18 cellular contexts compared by ENCODE assay signal in genomic region chr7:28662236-28662635, GRCh38.
DNase-seq lines count a peak whose midpoint lies in the region; FAIRE-seq and TF ChIP-seq lines count a peak whose summit lies in the region.
"Had no signal": no experiment of that assay in that cellular context is flagged by ENCODE, and none has a peak within 500 bp of the region (broad histone marks: within the 10 kb centered on the region; RNA-seq: fewer than 3 reads in every experiment).

No MANE protein-coding gene starts in this region.

- peaks cover 16 to 25% (median 21%) of the 10 kb centered on the region in 11 experiments for H3K9me3 ChIP-seq in BLaER1 treated with 17β-estradiol and CSF1 and Interleukin-3, amounts not matched to agents 10 nM and 100 nM (replicated peaks in 1 of 11)
- H3K9me3 ChIP-seq: testis had no signal

- TF ChIP-seq CTCF in GM10266 (IDR thresholded peaks at IDR 0.05; ENCODE audit: control insufficient read depth, insufficient read depth, low read depth, missing control alignments) = no peak
- no peak for TF ChIP-seq CTCF in bronchial epithelial cell (IDR thresholded peaks at IDR 0.05; ENCODE audit: insufficient read depth, low read length, severe bottlenecking)
- no peak for TF ChIP-seq CTCF in GM13976 (IDR thresholded peaks at IDR 0.05; ENCODE audit: borderline replicate concordance, control extremely low read depth, extremely low read depth, insufficient read depth, missing control alignments)

- H3K27ac ChIP-seq in BLaER1 treated with 17β-estradiol and CSF1 and Interleukin-3, amounts not matched to agents 10 nM and 100 nM = peak overlapping the region in 8 of 11 experiments; percentile 16 to 69 (median 62); a peak in 13 of 22 replicates
- H3K27ac ChIP-seq: neural progenitor cell, testis had no signal

- DNase-seq in GM10266 (ENCODE audit: extremely low spot score) = peak; percentile 24
- peak; percentile 31 for DNase-seq in KG1 (lab: John Stamatoyannopoulos, UW)
- no peak for DNase-seq in bronchial epithelial cell (ENCODE audit: low read depth)
- DNase-seq in GM13976 (ENCODE audit: low spot score) = no peak
- no peak for DNase-seq in NCI-H1105 (lab: John Stamatoyannopoulos, UW)
- no peak for DNase-seq in NCI-H2171 treated with DMSO at 0.1 percent for 48 hours (lab: John Stamatoyannopoulos, UW)
- no peak for DNase-seq in mucosa of gallbladder (ENCODE audit: low spot score)
- DNase-seq: foreskin melanocyte, H7, left cardiac atrium, NCI-H2029 treated with DMSO at 0.1 percent for 48 hours, NCI-H524, Right ventricle myocardium superior, testis had no signal

- FAIRE-seq in bronchial epithelial cell (lab: Jason Lieb, UNC) = peak; percentile 18
- FAIRE-seq: GM12891, K562 had no signal

- peak overlapping the region; percentile 55 to 90 (median 77) for H3K4me2 ChIP-seq in BLaER1 treated with 17β-estradiol and CSF1 and Interleukin-3, amounts not matched to agents 10 nM and 100 nM
- H3K4me2 ChIP-seq: neural progenitor cell had no signal

- H3K36me3 ChIP-seq in BLaER1 treated with 17β-estradiol and CSF1 and Interleukin-3, amounts not matched to agents 10 nM and 100 nM = peaks cover 0 to 10% (median 0%) of the 10 kb centered on the region in 11 experiments; a peak in 3 of 22 replicates
- H3K36me3 ChIP-seq in bronchial epithelial cell (ENCODE audit: control insufficient read depth, insufficient read depth, low read length) = no peaks in the 10 kb centered on the region
- H3K36me3 ChIP-seq: neural progenitor cell had no signal

- H3K27me3 ChIP-seq in BLaER1 treated with 17β-estradiol and CSF1 and Interleukin-3, amounts not matched to agents 10 nM and 100 nM = 0 out of 22 replicates have a peak, but pooled peaks cover 0 to 3% (median 0%) of the 10 kb centered on the region in 11 experiments
- H3K27me3 ChIP-seq in bronchial epithelial cell (ENCODE audit: control insufficient read depth, insufficient read depth, low read length) = no peaks in the 10 kb centered on the region
- H3K27me3 ChIP-seq: neural progenitor cell, testis had no signal

- H4K20me1 ChIP-seq in BLaER1 treated with 17β-estradiol and CSF1 and Interleukin-3, amounts not matched to agents 10 nM and 100 nM = no peaks in the 10 kb centered on the region

- H3K4me1 ChIP-seq in BLaER1 treated with 17β-estradiol and CSF1 and Interleukin-3, amounts not matched to agents 10 nM and 100 nM = peaks cover 7 to 39% (median 22%) of the 10 kb centered on the region in 10 experiments
- H3K4me1 ChIP-seq: testis had no signal

- H3K9ac ChIP-seq in BLaER1 treated with 17β-estradiol and CSF1 and Interleukin-3, amounts not matched to agents 10 nM and 100 nM = peak overlapping the region in 7 of 11 experiments; percentile 4 to 59 (median 38); a peak in 10 of 22 replicates
- H3K9ac ChIP-seq: neural progenitor cell had no signal

- in situ Hi-C loops in GM13976 (cut with MboI; ENCODE audit: low sequenced_read_pairs, unreplicated experiment) = no loop called here

- H3K4me3 ChIP-seq in BLaER1 treated with 17β-estradiol and CSF1 and Interleukin-3, amounts not matched to agents 10 nM and 100 nM = peak overlapping the region in 4 of 10 experiments; percentile 14 to 30 (median 16); a peak in 5 of 20 replicates
- H3K4me3 ChIP-seq in bronchial epithelial cell (ENCODE audit: low read depth, low read length) = no peak overlapping the region
- H3K4me3 ChIP-seq: K562, neural progenitor cell, testis had no signal

Comparison
In these comparisons a context has a peak if more than half of its experiments do, and no peak if none do; other contexts are left out.
1. DNase-seq: peak in GM10266 (single experiment) and KG1 (single experiment); none in bronchial epithelial cell (single experiment), GM13976 (single experiment), NCI-H1105 (single experiment), NCI-H2171 treated with DMSO at 0.1 percent for 48 hours (single experiment) and mucosa of gallbladder (single experiment).